21 cellular contexts compared by ENCODE assay signal in genomic region chr4:81032805-81033684, GRCh38. TPM values are rescaled to one million over a fixed set of nuclear protein-coding genes. Genes with fewer than 3 reads are reported as not detected.
DNase-seq lines count a peak whose midpoint lies in the region; ATAC-seq, FAIRE-seq and TF ChIP-seq lines count a peak whose summit lies in the region.
"Had no signal": no experiment of that assay in that cellular context is flagged by ENCODE, and none has a peak within 500 bp of the region (broad histone marks: within the 10 kb centered on the region; RNA-seq: fewer than 3 reads in every experiment).

No MANE protein-coding gene starts in this region.

- no peak for FAIRE-seq in small intestine (lab: Jason Lieb, UNC)
- FAIRE-seq: A204.1, endometrium, frontal cortex, G401.6, TTC549 had no signal

- DNase-seq in NCI-H1105 treated with DMSO at 0.1 percent for 48 hours (lab: John Stamatoyannopoulos, UW) (peak; percentile 16), NCI-H1105 (lab: John Stamatoyannopoulos, UW) (no peak), NCI-H69 (lab: John Stamatoyannopoulos, UW) (peak; percentile 37), kidney tubule cell (ENCODE audit: low spot score) (peak; percentile 50), small intestine (peak; percentile 45)
- no peak for DNase-seq in activated T-cell treated with anti-CD3 and anti-CD28 coated beads, Interleukin-2, amount 50 U/mL, for 72 hours
- no peak for DNase-seq in effector CD4-positive, alpha-beta T cell
- DNase-seq: activated CD4-positive, alpha-beta memory T cell treated with anti-CD3 and anti-CD28 coated beads for 36 hours; immature natural killer cell; mesenchymal stem cell; NCI-H1436 treated with DMSO at 0.1 percent for 48 hours; SIG-M5 had no signal

- no peaks in the 10 kb centered on the region for H3K4me1 ChIP-seq in small intestine (ENCODE audit: control insufficient read depth in 2 of 2, insufficient read depth in 1 of 2, low read depth in 1 of 2, low read length in 1 of 2)

- H3K27ac ChIP-seq in small intestine (ENCODE audit: low read depth in 1 of 2, low read length in 1 of 2) = no peak overlapping the region
- H3K27ac ChIP-seq: KMS-11 had no signal

- no peak overlapping the region for H3K27ac Mint-ChIP-seq in activated T-cell treated with anti-CD3 and anti-CD28 coated beads, Interleukin-2, amount 50 U/mL, for 72 hours
- H3K27ac Mint-ChIP-seq: activated CD4-positive, alpha-beta memory T cell treated with anti-CD3 and anti-CD28 coated beads for 36 hours; CD14-positive monocyte; immature natural killer cell had no signal

- no peaks in the 10 kb centered on the region for H3K9me3 Mint-ChIP-seq in activated T-cell treated with anti-CD3 and anti-CD28 coated beads, Interleukin-2, amount 50 U/mL, for 72 hours
- H3K9me3 Mint-ChIP-seq: activated CD4-positive, alpha-beta memory T cell treated with anti-CD3 and anti-CD28 coated beads for 36 hours had no signal

- H3K9me3 ChIP-seq in small intestine (ENCODE audit: control insufficient read depth, low read depth) = no peaks in the 10 kb centered on the region

- H3K27me3 Mint-ChIP-seq in activated T-cell treated with anti-CD3 and anti-CD28 coated beads, Interleukin-2, amount 50 U/mL, for 72 hours (ENCODE audit: low read depth) = peaks cover 62% of the 10 kb centered on the region

- H3K36me3 Mint-ChIP-seq in activated T-cell treated with anti-CD3 and anti-CD28 coated beads, Interleukin-2, amount 50 U/mL, for 72 hours (ENCODE audit: insufficient read depth in 2 of 2) = peaks cover 0 to 3% of the 10 kb centered on the region in 2 donors
- H3K36me3 Mint-ChIP-seq: activated CD4-positive, alpha-beta memory T cell treated with anti-CD3 and anti-CD28 coated beads for 36 hours; immature natural killer cell had no signal

- WGBS in small intestine, 3 donors = 33 to 68% (median 48%) methylated on average over 4 of the region's 4 CpGs

- ATAC-seq in activated T-cell treated with anti-CD3 and anti-CD28 coated beads, Interleukin-2, amount 50 U/mL, for 72 hours (replicated peaks in 1 of 2) = no peak
- ATAC-seq in GM18505 (IDR thresholded peaks at IDR 0.05; ENCODE audit: unreplicated experiment) = no peak

- H3K27me3 ChIP-seq in small intestine (ENCODE audit: control insufficient read depth in 2 of 2, insufficient read depth in 2 of 2, low read length in 2 of 2) = peaks cover 0 to 12% of the 10 kb centered on the region in 2 donors

- no peaks in the 10 kb centered on the region for H3K36me3 ChIP-seq in small intestine (ENCODE audit: control insufficient read depth in 2 of 2, insufficient read depth in 2 of 2, low read length in 2 of 2)

- no peak overlapping the region for H3K4me3 ChIP-seq in small intestine (ENCODE audit: low read depth in 1 of 2, low read length in 2 of 2)

- H3K4me1 Mint-ChIP-seq in activated T-cell treated with anti-CD3 and anti-CD28 coated beads, Interleukin-2, amount 50 U/mL, for 72 hours (ENCODE audit: low read depth) = peaks cover 18% of the 10 kb centered on the region

- H3K4me3 Mint-ChIP-seq in activated T-cell treated with anti-CD3 and anti-CD28 coated beads, Interleukin-2, amount 50 U/mL, for 72 hours = no peak overlapping the region
- H3K4me3 Mint-ChIP-seq: activated CD4-positive, alpha-beta memory T cell treated with anti-CD3 and anti-CD28 coated beads for 36 hours had no signal

- TF ChIP-seq POLR2A in GM18505 (IDR thresholded peaks at IDR 0.05; ENCODE audit: borderline replicate concordance, extremely low read depth, insufficient read depth, insufficient read length) = no peak

RNA-seq across cellular contexts. Expression of gene BMP3, which starts 2.5 kb away (rescaled TPM):
- 1 to 10 TPM in 1 of 3 donors, under 1 TPM in 1, not detected in 1; 0.45 to 7.8 TPM for polyA plus RNA-seq in small intestine
- not detected for total RNA-seq in activated T-cell treated with anti-CD3 and anti-CD28 coated beads, Interleukin-2, amount 50 U/mL, for 72 hours
- total RNA-seq: activated CD4-positive, alpha-beta memory T cell treated with anti-CD3 and anti-CD28 coated beads for 36 hours; osteocyte had no signal
- polyA plus RNA-seq: CD14-positive monocyte had no signal

Comparison
In these comparisons a context has a peak if more than half of its experiments do, and no peak if none do; other contexts are left out.
1. DNase-seq: peak in NCI-H1105 treated with DMSO at 0.1 percent for 48 hours (single experiment), NCI-H69 (single experiment), kidney tubule cell (single experiment) and small intestine (single experiment); none in NCI-H1105 (single experiment), activated T-cell treated with anti-CD3 and anti-CD28 coated beads, Interleukin-2, amount 50 U/mL, for 72 hours (0 of 2) and effector CD4-positive, alpha-beta T cell (single experiment).